Comparison of ENCODE assay signal across 11 cellular contexts in genomic region chr1:201266774-201267173, GRCh38. TPM values are rescaled to one million over a fixed set of nuclear protein-coding genes. Genes with fewer than 3 reads are reported as not detected.
DNase-seq lines count a peak whose midpoint lies in the region; FAIRE-seq and TF ChIP-seq lines count a peak whose summit lies in the region.
"Had no signal": no experiment of that assay in that cellular context is flagged by ENCODE, and none has a peak within 500 bp of the region (broad histone marks: within the 10 kb centered on the region; RNA-seq: fewer than 3 reads in every experiment).

No MANE protein-coding gene starts in this region.

- CTCF ChIA-PET in BJ (lab: Yijun Ruan, JAX), result interaction anchor here (1.2 to 2.6 kb wide), 5 partner anchors 12 to 95 kb away, joined by 3 to 13 read pairs (median 6); no protein-coding TSS in a partner anchor

- H3K4me3 ChIP-seq in BJ (ENCODE audit: low read depth, low read length) (no peak overlapping the region), astrocyte (ENCODE audit: insufficient read depth, low read depth, low read length) (no peak overlapping the region)

- POLR2A ChIA-PET in BJ (lab: Charles Lee), result interaction anchor here (0.6 kb wide), 1 partner anchor 41 kb away, joined by 3 read pairs; no protein-coding TSS in a partner anchor

- peaks cover 28% of the 10 kb centered on the region for H3K4me1 Mint-ChIP-seq in astrocyte (ENCODE audit: low read depth, unreplicated experiment)
- H3K4me1 Mint-ChIP-seq: activated naive CD4-positive, alpha-beta T cell treated with anti-CD3 and anti-CD28 coated beads, Interleukin-2, amount 50 U/mL, for 24 hours had no signal

- peak overlapping the region; percentile 83 for H3K27ac Mint-ChIP-seq in astrocyte (ENCODE audit: unreplicated experiment)
- H3K27ac Mint-ChIP-seq: activated naive CD4-positive, alpha-beta T cell treated with anti-CD3 and anti-CD28 coated beads, Interleukin-2, amount 50 U/mL, for 24 hours; stimulated activated naive CD8-positive, alpha-beta T cell treated with anti-CD3 and anti-CD28 coated beads, Interleukin-15, Interleukin-2, amounts not matched to agents 100 ng/mL and 50 ng/mL, for 24 hours; T-cell had no signal

- no peaks in the 10 kb centered on the region for H3K36me3 ChIP-seq in BJ (ENCODE audit: control insufficient read depth, insufficient read depth, low read length)
- no peaks in the 10 kb centered on the region for H3K36me3 ChIP-seq in astrocyte (ENCODE audit: insufficient read depth, low read length)

- H3K27me3 ChIP-seq in BJ (ENCODE audit: control insufficient read depth, insufficient read depth, low read length) (no peaks in the 10 kb centered on the region), astrocyte (ENCODE audit: insufficient read depth, low read length) (no peaks in the 10 kb centered on the region)

- H3K36me3 Mint-ChIP-seq in astrocyte (ENCODE audit: low read depth, unreplicated experiment), result no peaks in the 10 kb centered on the region
- H3K36me3 Mint-ChIP-seq: activated naive CD4-positive, alpha-beta T cell treated with anti-CD3 and anti-CD28 coated beads, Interleukin-2, amount 50 U/mL, for 24 hours; T-cell had no signal

- peak overlapping the region; percentile 49 for H3K4me2 ChIP-seq in astrocyte (ENCODE audit: low read length)

- H2AFZ ChIP-seq in astrocyte (ENCODE audit: low read depth, low read length), result no peak overlapping the region

- peaks cover 17% of the 10 kb centered on the region for H3K27me3 Mint-ChIP-seq in astrocyte (ENCODE audit: low read depth, unreplicated experiment)

- peak; percentile 20 for FAIRE-seq in astrocyte (lab: Jason Lieb, UNC)

- no peaks in the 10 kb centered on the region for H3K9me3 Mint-ChIP-seq in astrocyte (ENCODE audit: unreplicated experiment)
- H3K9me3 Mint-ChIP-seq: activated naive CD4-positive, alpha-beta T cell treated with anti-CD3 and anti-CD28 coated beads, Interleukin-2, amount 50 U/mL, for 24 hours; stimulated activated naive CD8-positive, alpha-beta T cell treated with anti-CD3 and anti-CD28 coated beads, Interleukin-15, Interleukin-2, amounts not matched to agents 100 ng/mL and 50 ng/mL, for 24 hours; T-cell had no signal

- H3K27ac ChIP-seq in astrocyte (ENCODE audit: low read depth, low read length), result peak overlapping the region; percentile 79

- H3K4me3 Mint-ChIP-seq in astrocyte (ENCODE audit: unreplicated experiment), result no peak overlapping the region
- H3K4me3 Mint-ChIP-seq: activated naive CD4-positive, alpha-beta T cell treated with anti-CD3 and anti-CD28 coated beads, Interleukin-2, amount 50 U/mL, for 24 hours; stimulated activated naive CD8-positive, alpha-beta T cell treated with anti-CD3 and anti-CD28 coated beads, Interleukin-15, Interleukin-2, amounts not matched to agents 100 ng/mL and 50 ng/mL, for 24 hours; T-cell had no signal

- TF ChIP-seq RAD21 in Ishikawa (IDR thresholded peaks at IDR 0.05; ENCODE audit: low read depth), result peak; percentile 12; the same call in 1 of the 2 replicates

- H3K9ac ChIP-seq in astrocyte (ENCODE audit: low read length), result peak overlapping the region; percentile 47

- DNase-seq in BJ (ENCODE audit: low read depth) (peak; percentile 64), astrocyte (ENCODE audit: low read depth) (peak; percentile 85), kidney glomerular epithelial cell (lab: John Stamatoyannopoulos, UW) (peak; percentile 51), pons (ENCODE audit: low spot score) (no peak), NCI-H2171 treated with DMSO at 0.1 percent for 48 hours (lab: John Stamatoyannopoulos, UW) (no peak)
- no peak for DNase-seq in activated CD8-positive, alpha-beta memory T cell treated with anti-CD3 and anti-CD28 coated beads for 24 hours
- no peak for DNase-seq in effector CD8-positive, alpha-beta T cell (lab: John Stamatoyannopoulos, UW)
- DNase-seq: T-cell had no signal

- H3K9me3 ChIP-seq in astrocyte (ENCODE audit: insufficient read depth, low read depth, low read length), result no peaks in the 10 kb centered on the region

- peaks cover 36% of the 10 kb centered on the region for H3K4me1 ChIP-seq in astrocyte (ENCODE audit: insufficient read depth, low read length)

- H3K79me2 ChIP-seq in astrocyte (ENCODE audit: insufficient read depth, low read length), result no peaks in the 10 kb centered on the region

- TF ChIP-seq EP300 in Ishikawa (IDR thresholded peaks at IDR 0.05; ENCODE audit: borderline replicate concordance), result peak; percentile 61; the same call in 1 of the 2 replicates

- TF ChIP-seq CTCF in BJ (IDR thresholded peaks at IDR 0.05; ENCODE audit: insufficient read depth, low read depth, low read length), result no peak
- TF ChIP-seq CTCF in astrocyte (IDR thresholded peaks at IDR 0.05; ENCODE audit: insufficient read depth, low read depth, low read length), result no peak

- no peaks in the 10 kb centered on the region for H4K20me1 ChIP-seq in astrocyte (ENCODE audit: insufficient read depth, low read length)

TF ChIP-seq in Ishikawa, 13 proteins besides CTCF, POLR2A, EP300 and RAD21:
- TF ChIP-seq USF1 (IDR thresholded peaks at IDR 0.05) (0 out of 2 replicates have a peak, but pooled peaks have one; percentile 4), YY1 (IDR thresholded peaks at IDR 0.05; ENCODE audit: low read depth) (no peak), CREB1 (IDR thresholded peaks at IDR 0.05; ENCODE audit: low read depth) (no peak), TCF12 (IDR thresholded peaks at IDR 0.05; ENCODE audit: low read depth) (no peak), MAX (IDR thresholded peaks at IDR 0.05) (peak; percentile 65; the same call in 1 of the 2 replicates), CEBPB (IDR thresholded peaks at IDR 0.05) (peak; percentile 83), TEAD4 (IDR thresholded peaks at IDR 0.05) (0 out of 2 replicates have a peak, but pooled peaks have one; percentile 51), EGR1 (IDR thresholded peaks at IDR 0.05) (no peak), ZBTB7A (IDR thresholded peaks at IDR 0.05; ENCODE audit: low read depth) (no peak), REST (IDR thresholded peaks at IDR 0.05; ENCODE audit: low read depth) (no peak), TAF1 (IDR thresholded peaks at IDR 0.05; ENCODE audit: low read depth) (no peak), NFIC (IDR thresholded peaks at IDR 0.05) (no peak; the same call in 1 of the 2 replicates), FOXM1 (IDR thresholded peaks at IDR 0.05; ENCODE audit: borderline replicate concordance, low read depth) (no peak; the same call in 1 of the 2 replicates)
TF ChIP-seq in Ishikawa: peak in this region for 4.

RNA-seq across cellular contexts. Expression of gene PKP1, which starts 16.5 kb away (rescaled TPM):
- polyA plus RNA-seq in BJ (2011; rRNA removed), result 0.05 TPM in 2 replicates
- 0.05 TPM in 1 of 2 replicates, not detected in the other for polyA minus RNA-seq in BJ (2011; rRNA and poly(A)+ RNA removed)
- total RNA-seq in astrocyte, result 0.07 and 0.22 TPM in 2 replicates

Comparison
In these comparisons a context has a peak if more than half of its experiments do, and no peak if none do; other contexts are left out.
1. DNase-seq: peak in BJ (single experiment), astrocyte (single experiment) and kidney glomerular epithelial cell (single experiment); none in activated CD8-positive, alpha-beta memory T cell treated with anti-CD3 and anti-CD28 coated beads for 24 hours (single experiment), effector CD8-positive, alpha-beta T cell (single experiment), pons (single experiment) and NCI-H2171 treated with DMSO at 0.1 percent for 48 hours (single experiment).